Comparison of ENCODE assay signal across 8 cellular contexts in the genomic region with DNA sequence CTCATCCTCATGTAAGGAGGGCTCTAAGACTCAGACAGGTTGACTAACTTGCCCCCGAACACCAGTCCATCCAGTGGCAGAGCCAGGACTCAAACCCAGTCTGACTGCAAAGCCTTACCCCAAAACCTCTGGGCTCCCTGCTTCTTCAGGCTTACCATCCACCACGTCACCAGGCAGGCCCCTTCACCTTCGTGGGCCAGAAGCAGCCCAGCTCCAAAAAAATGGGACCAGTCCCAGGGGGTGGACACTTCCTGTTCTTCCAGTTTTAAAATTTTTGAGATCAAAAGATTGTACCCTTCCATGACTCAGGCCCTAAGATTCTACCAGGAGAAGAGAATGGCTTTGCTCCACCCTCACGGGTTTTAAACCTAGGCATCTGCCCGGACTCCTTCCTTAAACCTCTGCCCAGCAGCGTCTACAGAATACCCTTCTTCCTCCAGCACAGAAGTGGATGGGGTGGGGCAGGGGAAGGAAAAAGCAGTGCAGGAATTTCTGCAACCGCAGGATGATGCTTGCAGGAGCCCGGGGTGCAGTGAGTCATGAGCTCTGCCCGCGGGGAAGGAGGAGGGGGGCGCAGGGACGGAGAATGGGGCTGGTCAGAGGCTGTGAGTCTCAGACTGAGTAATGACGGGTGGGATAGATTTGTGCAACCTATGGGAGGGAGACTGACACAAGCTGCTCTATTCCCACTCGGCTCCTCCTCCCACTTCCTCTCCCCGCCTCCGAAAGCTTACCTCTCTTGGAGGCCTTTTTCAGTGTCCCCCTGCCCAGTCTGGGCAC. TPM values are rescaled to one million over a fixed set of nuclear protein-coding genes. Genes with fewer than 3 reads are reported as not detected.
A peak's percentile ranks its signal among the peaks of the same experiment; 100 is the strongest.
DNase-seq lines count a peak whose midpoint lies in the region; ATAC-seq and TF ChIP-seq lines count a peak whose summit lies in the region.

No MANE protein-coding gene starts in this region.

- peak overlapping the region; percentile 82 to 91 (median 88) for H3K27ac Mint-ChIP-seq in nephron

- peak overlapping the region in 1 of 3 experiments; percentile 10 for H3K4me3 Mint-ChIP-seq in nephron

- peaks cover 5% of the 10 kb centered on the region for H3K36me3 Mint-ChIP-seq in nephron (ENCODE audit: low read depth)

- ATAC-seq in GM21737 (IDR thresholded peaks at IDR 0.05; ENCODE audit: unreplicated experiment) = no peak
- ATAC-seq in HG03442 (IDR thresholded peaks at IDR 0.05; ENCODE audit: unreplicated experiment) = no peak

- no peak for TF ChIP-seq CTCF in epithelial cell of proximal tubule (conservative IDR thresholded peaks at IDR 0.05; ENCODE audit: low read depth, low read length)
- no peak for TF ChIP-seq CTCF in nephron (IDR thresholded peaks at IDR 0.05; ENCODE audit: unreplicated experiment in 3 of 3)

- DNase-seq in HK-2 (ENCODE audit: unreplicated experiment) (peak; percentile 97), SW 1271 (lab: John Stamatoyannopoulos, UW) (peak; percentile 99 to 100), epithelial cell of proximal tubule (ENCODE audit: low read depth) (no peak), germinal center (ENCODE audit: low spot score) (no peak), G401 (ENCODE audit: low spot score) (no peak)

- H3K9me3 Mint-ChIP-seq in nephron = no peaks in the 10 kb centered on the region

- H3K4me1 Mint-ChIP-seq in nephron = peaks cover 50% of the 10 kb centered on the region

- peak overlapping the region; percentile 35 for H3K4me3 ChIP-seq in epithelial cell of proximal tubule (ENCODE audit: low read depth, low read length)

- in situ Hi-C loops in G401 (cut with HindIII; ENCODE audit: low sequenced_read_pairs) = no loop called here

- no peaks in the 10 kb centered on the region for H3K27me3 Mint-ChIP-seq in nephron (ENCODE audit: low read depth)

RNA-seq across cellular contexts. Expression of a gene that starts 50.4 kb away (rescaled TPM):
- total RNA-seq in epithelial cell of proximal tubule = 12.4 and 14.6 TPM in 2 replicates
- 2.8 and 11.2 TPM in 2 replicates for total RNA-seq in G401 (2014; rRNA removed; shearing (Covaris generic))

Comparison
In these comparisons a context has a peak if more than half of its experiments do, and no peak if none do; other contexts are left out.
1. DNase-seq: peak in HK-2 (single experiment) and SW 1271 (2 of 2); none in epithelial cell of proximal tubule (single experiment), germinal center (single experiment) and G401 (single experiment).